In the genomic region with DNA sequence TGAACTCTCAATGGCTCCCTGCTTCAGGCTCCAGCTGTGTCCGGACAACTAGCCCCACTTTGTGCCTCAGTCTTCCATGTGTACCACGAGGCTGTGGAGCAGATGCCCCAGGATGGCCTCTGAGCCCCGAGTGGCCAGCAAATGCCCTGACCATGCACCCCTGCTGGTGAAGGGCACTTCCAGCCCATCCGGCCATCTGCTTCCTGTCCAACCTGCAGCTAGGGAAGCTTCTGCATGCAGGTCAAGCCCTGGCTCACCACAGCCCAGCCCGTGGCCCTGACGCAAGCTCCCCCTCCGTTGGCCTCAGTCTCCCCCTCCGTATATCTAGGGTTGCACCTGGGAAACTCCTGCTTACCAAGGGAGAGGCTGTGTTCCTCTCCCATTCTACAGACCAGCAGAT, we compare ENCODE assay signal across 13 cellular contexts. TPM values are rescaled to one million over a fixed set of nuclear protein-coding genes. Genes with fewer than 3 reads are reported as not detected.
DNase-seq lines count a peak whose midpoint lies in the region; ATAC-seq and TF ChIP-seq lines count a peak whose summit lies in the region.
"Had no signal": no experiment of that assay in that cellular context is flagged by ENCODE, and none has a peak within 500 bp of the region (broad histone marks: within the 10 kb centered on the region; RNA-seq: fewer than 3 reads in every experiment).

No MANE protein-coding gene starts in this region.

- no peak for ATAC-seq in Right ventricle myocardium superior (ENCODE audit: poor library complexity)
- ATAC-seq in left cardiac atrium = no peak
- ATAC-seq in heart left ventricle = no peak
- ATAC-seq in GM21786 (IDR thresholded peaks at IDR 0.05; ENCODE audit: unreplicated experiment) = no peak
- no peak for ATAC-seq in HG02759 (IDR thresholded peaks at IDR 0.05; ENCODE audit: unreplicated experiment)
- ATAC-seq: GM12878, Panc1 had no signal

- intact Hi-C loops in Right ventricle myocardium superior (cut with DNase I) = no loop called here
- intact Hi-C loops in left cardiac atrium (cut with DNase I) = no loop called here
- intact Hi-C loops in heart left ventricle (cut with DNase I) = no loop called here

- H3K4me1 ChIP-seq in heart left ventricle (peaks cover 8 to 83% (median 71%) of the 10 kb centered on the region in 12 donors), smooth muscle cell (ENCODE audit: low read depth) (peaks cover 21% of the 10 kb centered on the region)

- DNase-seq in Right ventricle myocardium superior (peak; percentile 68), left cardiac atrium (no peak), heart left ventricle (peak; percentile 48 to 76 (median 53)), pons (ENCODE audit: low spot score) (peak; percentile 53), smooth muscle cell (lab: John Stamatoyannopoulos, UW; ENCODE audit: unreplicated experiment) (no peak)
- no peak for DNase-seq in stimulated activated naive CD4-positive, alpha-beta T cell (lab: John Stamatoyannopoulos, UW)
- DNase-seq: mesendoderm, trophoblast cell had no signal

- H3K27ac ChIP-seq in heart left ventricle = peak overlapping the region in 9 of 12 donors; percentile 11 to 96 (median 92)
- no peak overlapping the region for H3K27ac ChIP-seq in smooth muscle cell (ENCODE audit: low read depth)

- H3K4me3 ChIP-seq in heart left ventricle = peak overlapping the region in 1 of 12 donors; percentile 20
- H3K4me3 ChIP-seq in smooth muscle cell = no peak overlapping the region
- H3K4me3 ChIP-seq: GM12878 had no signal

- TF ChIP-seq POLR2A in heart left ventricle (IDR thresholded peaks at IDR 0.05) = no peak

- no peaks in the 10 kb centered on the region for H3K9me3 ChIP-seq in heart left ventricle
- H3K9me3 ChIP-seq in smooth muscle cell (replicated peaks; ENCODE audit: low read depth) = no peaks in the 10 kb centered on the region

- TF ChIP-seq CTCF in heart left ventricle (IDR thresholded peaks at IDR 0.05) = no peak
- TF ChIP-seq CTCF in smooth muscle cell (IDR thresholded peaks at IDR 0.05; ENCODE audit: borderline replicate concordance, insufficient read depth, poor library complexity, severe bottlenecking) = no peak

- H3K79me2 ChIP-seq in smooth muscle cell (ENCODE audit: low read depth) = peaks cover 20% of the 10 kb centered on the region

- no peak overlapping the region for H2AFZ ChIP-seq in smooth muscle cell (ENCODE audit: low read depth)

- H3K9ac ChIP-seq in smooth muscle cell (ENCODE audit: low read depth) = no peak overlapping the region

- peaks cover 9% of the 10 kb centered on the region for H3F3A ChIP-seq in smooth muscle cell (ENCODE audit: low read depth)

- H3K36me3 ChIP-seq in heart left ventricle = peaks cover 0 to 42% (median 16%) of the 10 kb centered on the region in 9 donors
- no peaks in the 10 kb centered on the region for H3K36me3 ChIP-seq in smooth muscle cell (ENCODE audit: low read depth)

- 31 to 58% (median 51%) methylated on average over 6 to 8 of the region's 8 CpGs for WGBS in heart left ventricle, 4 donors
- WGBS in smooth muscle cell (ENCODE audit: low lambda C conversion rate) = 84% methylated on average over 8 of the region's 8 CpGs

- H4K20me1 ChIP-seq in smooth muscle cell (ENCODE audit: low read depth) = peaks cover 4% of the 10 kb centered on the region

- H3K27me3 ChIP-seq in heart left ventricle (no peaks in the 10 kb centered on the region), smooth muscle cell (ENCODE audit: low read depth) (no peaks in the 10 kb centered on the region)

- no peak overlapping the region for H3K4me2 ChIP-seq in smooth muscle cell

RNA-seq across cellular contexts. Expression of a gene that starts 4.8 kb away (rescaled TPM):
- total RNA-seq in Right ventricle myocardium superior (49.2 TPM), left cardiac atrium (10 to 100 TPM; 38.4 to 45.9 TPM), heart left ventricle (10 to 100 TPM; 42.2 to 96.1 (median 56.3) TPM), smooth muscle cell (31.5 and 34.3 TPM in 2 replicates)
- polyA plus RNA-seq in heart left ventricle (10 to 100 TPM; 52.0 to 52.9 TPM), smooth muscle cell (53.7 and 66.8 TPM in 2 replicates)

RNA-seq across cellular contexts. Expression of a gene that starts 33.3 kb away (rescaled TPM):
- 27.5 TPM for total RNA-seq in Right ventricle myocardium superior
- 10 to 100 TPM; 20.2 to 26.3 TPM for total RNA-seq in left cardiac atrium
- total RNA-seq in heart left ventricle = 10 to 100 TPM; 24.2 to 46.2 (median 27.5) TPM
- 10 to 100 TPM; 38.9 to 42.7 TPM for polyA plus RNA-seq in heart left ventricle
- total RNA-seq in smooth muscle cell = 41.6 and 86.0 TPM in 2 replicates
- polyA plus RNA-seq in smooth muscle cell = 88.1 TPM in 2 replicates

RNA-seq across cellular contexts. Expression of a gene that starts 54.7 kb away (rescaled TPM):
- 222 TPM for total RNA-seq in Right ventricle myocardium superior
- total RNA-seq in left cardiac atrium = 100 to 1,000 TPM; 174 to 175 TPM
- 100 to 1,000 TPM; 107 to 206 (median 129) TPM for total RNA-seq in heart left ventricle
- polyA plus RNA-seq in heart left ventricle = 10 to 100 TPM; 29.4 to 97.5 TPM
- 0.31 TPM in 1 of 2 replicates, not detected in the other for total RNA-seq in smooth muscle cell
- 0.20 and 0.27 TPM in 2 replicates for polyA plus RNA-seq in smooth muscle cell
- total RNA-seq: renal cortical epithelial cell had no signal
- polyA plus RNA-seq: GM12878 had no signal

Comparison
In these comparisons a context has a peak if more than half of its experiments do, and no peak if none do; other contexts are left out.
1. DNase-seq: peak in Right ventricle myocardium superior (single experiment), heart left ventricle (5 of 5) and pons (single experiment); none in left cardiac atrium (single experiment), smooth muscle cell (single experiment) and stimulated activated naive CD4-positive, alpha-beta T cell (0 of 6).
2. RNA of a gene that starts 54.7 kb away (total RNA-seq): 222 TPM in Right ventricle myocardium superior (single experiment), 174 to 175 TPM in left cardiac atrium and 107 to 206 TPM in heart left ventricle; 0.31 TPM in smooth muscle cell; every median in the first group is over 10 times any median in the second.